In the genomic region with DNA sequence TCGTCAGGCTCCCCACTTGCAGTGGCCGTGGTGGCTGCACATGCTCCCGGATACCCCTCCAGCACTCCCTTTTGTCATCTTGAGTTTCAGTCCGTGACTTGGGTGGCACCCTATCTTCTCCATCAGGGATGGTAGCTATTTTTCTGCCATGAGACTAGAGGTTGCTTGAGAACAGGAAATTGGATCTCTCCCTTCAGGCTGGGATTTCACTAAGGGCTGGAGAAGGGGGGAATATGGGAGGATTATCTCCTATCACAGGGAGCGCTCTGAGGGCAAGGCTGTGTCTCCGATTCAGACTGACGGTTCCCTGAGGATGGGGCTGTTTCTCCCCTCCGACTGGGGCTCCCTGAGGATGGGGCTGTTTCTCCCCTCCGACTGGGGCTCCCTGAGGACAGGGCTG, we compare ENCODE assay signal across 18 cellular contexts.
DNase-seq lines count a peak whose midpoint lies in the region; TF ChIP-seq lines count a peak whose summit lies in the region.
"Had no signal": no experiment of that assay in that cellular context is flagged by ENCODE, and none has a peak within 500 bp of the region (broad histone marks: within the 10 kb centered on the region; RNA-seq: fewer than 3 reads in every experiment).

No MANE protein-coding gene starts in this region.

- H3K9me3 Mint-ChIP-seq in T-helper 2 cell treated with Interferon-gamma antibody and Interleukin-4, amounts not matched to agents 5 μg/mL and 100 μg/mL, for 36 hours, result no peaks in the 10 kb centered on the region
- H3K9me3 Mint-ChIP-seq: activated naive CD4-positive, alpha-beta T cell treated with anti-CD3 and anti-CD28 coated beads, Interleukin-2, amount 10 ng/mL, durations not matched to agents 7 days and 5 days had no signal

- DNase-seq in T-helper 2 cell treated with Interferon-gamma antibody and Interleukin-4, amounts not matched to agents 5 μg/mL and 100 μg/mL, for 36 hours (ENCODE audit: low spot score), result no peak
- DNase-seq in T-helper 2 cell (no peak), NT2/D1 (ENCODE audit: low read depth, low spot score) (no peak), right atrium auricular region (ENCODE audit: low spot score) (no peak), OCI-M2 (lab: John Stamatoyannopoulos, UW; ENCODE audit: unreplicated experiment) (no peak), vagina (ENCODE audit: extremely low spot score in 2 of 2) (no peak)
- no peak for DNase-seq in activated CD4-positive, alpha-beta T cell treated with anti-CD3 and anti-CD28 coated beads for 4 hours
- DNase-seq: ACHN; COR-L47; effector memory CD4-positive, alpha-beta T cell; foreskin fibroblast; Karpas-422; midbrain; SW 1271 had no signal

- H3K27me3 ChIP-seq in NT2/D1 (ENCODE audit: insufficient read depth, insufficient read length) (no peaks in the 10 kb centered on the region), right atrium auricular region (no peaks in the 10 kb centered on the region), skeletal muscle tissue (ENCODE audit: control insufficient read depth in 3 of 3, insufficient read depth in 3 of 3, low read length in 3 of 3) (peaks cover 0 to 7% (median 2%) of the 10 kb centered on the region in 3 donors), vagina (no peaks in the 10 kb centered on the region)

- no peak overlapping the region for H3K4me3 ChIP-seq in NT2/D1 (ENCODE audit: insufficient read length, low read depth)
- no peak overlapping the region for H3K4me3 ChIP-seq in right atrium auricular region
- H3K4me3 ChIP-seq in skeletal muscle tissue (ENCODE audit: low read length in 3 of 3), result peak overlapping the region in 2 of 3 donors; percentile 5 to 66
- no peak overlapping the region for H3K4me3 ChIP-seq in vagina

- H3K9me3 ChIP-seq in NT2/D1 (ENCODE audit: insufficient read depth, low read length), result peaks cover 2% of the 10 kb centered on the region; the same call in 1 of the 2 replicates
- no peaks in the 10 kb centered on the region for H3K9me3 ChIP-seq in right atrium auricular region
- no peaks in the 10 kb centered on the region for H3K9me3 ChIP-seq in skeletal muscle tissue (ENCODE audit: control insufficient read depth in 3 of 3, low read length in 3 of 3)
- H3K9me3 ChIP-seq in vagina, result no peaks in the 10 kb centered on the region

- H3K9ac ChIP-seq in NT2/D1 (ENCODE audit: insufficient read length, low read depth), result peak overlapping the region; percentile 17
- H3K9ac ChIP-seq in skeletal muscle tissue (ENCODE audit: low read depth in 1 of 3, low read length in 3 of 3), result peak overlapping the region; percentile 63 to 94 (median 76)

- H3K27me3 Mint-ChIP-seq in T-helper 2 cell treated with Interferon-gamma antibody and Interleukin-4, amounts not matched to agents 5 μg/mL and 100 μg/mL, for 36 hours (ENCODE audit: low read depth), result peaks cover 14% of the 10 kb centered on the region

- no peaks in the 10 kb centered on the region for H3K36me3 Mint-ChIP-seq in T-helper 2 cell treated with Interferon-gamma antibody and Interleukin-4, amounts not matched to agents 5 μg/mL and 100 μg/mL, for 36 hours (ENCODE audit: low read depth)
- H3K36me3 Mint-ChIP-seq: activated naive CD4-positive, alpha-beta T cell treated with anti-CD3 and anti-CD28 coated beads, Interleukin-2, amount 10 ng/mL, durations not matched to agents 7 days and 5 days had no signal

- intact Hi-C loops in vagina (cut with DNase I), result no loop called here

- no peak for TF ChIP-seq POLR2A in vagina (IDR thresholded peaks at IDR 0.05)

- peaks cover 10% of the 10 kb centered on the region for H3K4me1 Mint-ChIP-seq in T-helper 2 cell treated with Interferon-gamma antibody and Interleukin-4, amounts not matched to agents 5 μg/mL and 100 μg/mL, for 36 hours (ENCODE audit: low read depth)

- no peak overlapping the region for H3K27ac Mint-ChIP-seq in T-helper 2 cell treated with Interferon-gamma antibody and Interleukin-4, amounts not matched to agents 5 μg/mL and 100 μg/mL, for 36 hours
- H3K27ac Mint-ChIP-seq: activated naive CD4-positive, alpha-beta T cell treated with anti-CD3 and anti-CD28 coated beads, Interleukin-2, amount 10 ng/mL, durations not matched to agents 7 days and 5 days had no signal

- peaks cover 27% of the 10 kb centered on the region for H3K4me1 ChIP-seq in NT2/D1 (ENCODE audit: insufficient read depth, insufficient read length)
- peaks cover 0 to 30% of the 10 kb centered on the region in 2 donors for H3K4me1 ChIP-seq in right atrium auricular region
- H3K4me1 ChIP-seq in skeletal muscle tissue (ENCODE audit: control insufficient read depth in 3 of 3, insufficient read depth in 3 of 3, low read length in 3 of 3), result peaks cover 37 to 61% (median 45%) of the 10 kb centered on the region in 3 donors
- H3K4me1 ChIP-seq in vagina, result peaks cover 14% of the 10 kb centered on the region

- peak overlapping the region; percentile 24 for H3K4me3 Mint-ChIP-seq in T-helper 2 cell treated with Interferon-gamma antibody and Interleukin-4, amounts not matched to agents 5 μg/mL and 100 μg/mL, for 36 hours
- H3K4me3 Mint-ChIP-seq: activated naive CD4-positive, alpha-beta T cell treated with anti-CD3 and anti-CD28 coated beads, Interleukin-2, amount 10 ng/mL, durations not matched to agents 7 days and 5 days had no signal

- peak overlapping the region; percentile 85 to 91 for H3K27ac ChIP-seq in right atrium auricular region
- H3K27ac ChIP-seq in skeletal muscle tissue (ENCODE audit: low read depth, low read length), result peak overlapping the region; percentile 92
- H3K27ac ChIP-seq in vagina, result no peak overlapping the region
- H3K27ac ChIP-seq: HL-60, VCaP had no signal

- TF ChIP-seq CTCF in right atrium auricular region (IDR thresholded peaks at IDR 0.05) (no peak), vagina (IDR thresholded peaks at IDR 0.05) (no peak)

- no peaks in the 10 kb centered on the region for H3K36me3 ChIP-seq in NT2/D1 (ENCODE audit: insufficient read depth, insufficient read length, low read length)
- no peaks in the 10 kb centered on the region for H3K36me3 ChIP-seq in right atrium auricular region
- H3K36me3 ChIP-seq in skeletal muscle tissue (ENCODE audit: control insufficient read depth in 3 of 3, insufficient read depth in 3 of 3, low read length in 3 of 3), result no peaks in the 10 kb centered on the region
- no peaks in the 10 kb centered on the region for H3K36me3 ChIP-seq in vagina

Comparison
In these comparisons a context has a peak if more than half of its experiments do, and no peak if none do; other contexts are left out.
1. H3K4me3 ChIP-seq: peak in skeletal muscle tissue (2 of 3); none in NT2/D1 (single experiment), right atrium auricular region (0 of 2) and vagina (0 of 2).